ENCODE assay signal across 1 cellular context in genomic region chr2:229921892-229922448, GRCh38.
TF ChIP-seq lines count a peak whose summit lies in the region.

Gene TRIP12 (minus strand): TSS chr2:229922009. CDS start chr2:229880079, 41,930 bp downstream.

TF ChIP-seq in HepG2, 621 proteins besides CTCF, POLR2A, EP300 and RAD21 (continued from another document and continues in another):
- TF ChIP-seq, protein P1, sequence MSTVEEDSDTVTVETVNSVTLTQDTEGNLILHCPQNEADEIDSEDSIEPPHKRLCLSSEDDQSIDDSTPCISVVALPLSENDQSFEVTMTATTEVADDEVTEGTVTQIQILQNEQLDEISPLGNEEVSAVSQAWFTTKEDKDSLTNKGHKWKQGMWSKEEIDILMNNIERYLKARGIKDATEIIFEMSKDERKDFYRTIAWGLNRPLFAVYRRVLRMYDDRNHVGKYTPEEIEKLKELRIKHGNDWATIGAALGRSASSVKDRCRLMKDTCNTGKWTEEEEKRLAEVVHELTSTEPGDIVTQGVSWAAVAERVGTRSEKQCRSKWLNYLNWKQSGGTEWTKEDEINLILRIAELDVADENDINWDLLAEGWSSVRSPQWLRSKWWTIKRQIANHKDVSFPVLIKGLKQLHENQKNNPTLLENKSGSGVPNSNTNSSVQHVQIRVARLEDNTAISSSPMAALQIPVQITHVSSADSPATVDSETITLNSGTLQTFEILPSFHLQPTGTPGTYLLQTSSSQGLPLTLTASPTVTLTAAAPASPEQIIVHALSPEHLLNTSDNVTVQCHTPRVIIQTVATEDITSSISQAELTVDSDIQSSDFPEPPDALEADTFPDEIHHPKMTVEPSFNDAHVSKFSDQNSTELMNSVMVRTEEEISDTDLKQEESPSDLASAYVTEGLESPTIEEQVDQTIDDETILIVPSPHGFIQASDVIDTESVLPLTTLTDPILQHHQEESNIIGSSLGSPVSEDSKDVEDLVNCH (CRISPR knock-in tag; IDR thresholded peaks at IDR 0.05) = no peak
- no peak for TF ChIP-seq RNF2 (conservative IDR thresholded peaks at IDR 0.05; ENCODE audit: low read depth)
- no peak for TF ChIP-seq GZF1 (CRISPR knock-in tag; IDR thresholded peaks at IDR 0.05)
- TF ChIP-seq ZNF615 (CRISPR knock-in tag; IDR thresholded peaks at IDR 0.05; ENCODE audit: borderline replicate concordance) = 0 out of 2 replicates have a peak, but pooled peaks have one; percentile 48
- TF ChIP-seq TARDBP (CRISPR knock-in tag; IDR thresholded peaks at IDR 0.05) = no peak
- TF ChIP-seq DNMT1 (CRISPR knock-in tag; IDR thresholded peaks at IDR 0.05) = peak; percentile 88; the same call in 1 of the 2 replicates
- TF ChIP-seq, protein P2, sequence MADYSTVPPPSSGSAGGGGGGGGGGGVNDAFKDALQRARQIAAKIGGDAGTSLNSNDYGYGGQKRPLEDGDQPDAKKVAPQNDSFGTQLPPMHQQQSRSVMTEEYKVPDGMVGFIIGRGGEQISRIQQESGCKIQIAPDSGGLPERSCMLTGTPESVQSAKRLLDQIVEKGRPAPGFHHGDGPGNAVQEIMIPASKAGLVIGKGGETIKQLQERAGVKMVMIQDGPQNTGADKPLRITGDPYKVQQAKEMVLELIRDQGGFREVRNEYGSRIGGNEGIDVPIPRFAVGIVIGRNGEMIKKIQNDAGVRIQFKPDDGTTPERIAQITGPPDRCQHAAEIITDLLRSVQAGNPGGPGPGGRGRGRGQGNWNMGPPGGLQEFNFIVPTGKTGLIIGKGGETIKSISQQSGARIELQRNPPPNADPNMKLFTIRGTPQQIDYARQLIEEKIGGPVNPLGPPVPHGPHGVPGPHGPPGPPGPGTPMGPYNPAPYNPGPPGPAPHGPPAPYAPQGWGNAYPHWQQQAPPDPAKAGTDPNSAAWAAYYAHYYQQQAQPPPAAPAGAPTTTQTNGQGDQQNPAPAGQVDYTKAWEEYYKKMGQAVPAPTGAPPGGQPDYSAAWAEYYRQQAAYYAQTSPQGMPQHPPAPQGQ (CRISPR knock-in tag; IDR thresholded peaks at IDR 0.05; ENCODE audit: borderline replicate concordance) = no peak
- TF ChIP-seq TEAD2 (CRISPR knock-in tag; IDR thresholded peaks at IDR 0.05) = no peak
- peak; percentile 19; the same call in 1 of the 2 replicates for TF ChIP-seq ERF (CRISPR knock-in tag; IDR thresholded peaks at IDR 0.05)
- no peak; the same call in none of the 2 replicates for TF ChIP-seq U2AF2 (IDR thresholded peaks at IDR 0.05; ENCODE audit: low read depth, low read length)
- TF ChIP-seq JDP2 (CRISPR knock-in tag; IDR thresholded peaks at IDR 0.05; ENCODE audit: borderline replicate concordance) = no peak
- TF ChIP-seq ZNF282 (IDR thresholded peaks at IDR 0.05; ENCODE audit: partially characterized antibody) = no peak
- TF ChIP-seq HMGA1 (CRISPR knock-in tag; conservative IDR thresholded peaks at IDR 0.05) = no peak
- peak; percentile 87 for TF ChIP-seq HMG20B (CRISPR knock-in tag; conservative IDR thresholded peaks at IDR 0.05)
- TF ChIP-seq NR2F1 (CRISPR knock-in tag; IDR thresholded peaks at IDR 0.05) = peak; percentile 95 to 100
- TF ChIP-seq ATF7-NPFF (CRISPR knock-in tag; IDR thresholded peaks at IDR 0.05; ENCODE audit: low read depth) = peak; percentile 49
- TF ChIP-seq ZNF567 (CRISPR knock-in tag; IDR thresholded peaks at IDR 0.05; ENCODE audit: borderline replicate concordance) = no peak
- TF ChIP-seq ZNF235 (CRISPR knock-in tag; IDR thresholded peaks at IDR 0.05; ENCODE audit: borderline replicate concordance) = peak; percentile 45
- TF ChIP-seq ZNF30 (CRISPR knock-in tag; IDR thresholded peaks at IDR 0.05) = no peak; the same call in 1 of the 2 replicates
- no peak for TF ChIP-seq ARNT2 (CRISPR knock-in tag; IDR thresholded peaks at IDR 0.05; ENCODE audit: low read depth)
- TF ChIP-seq IKZF1 (IDR thresholded peaks at IDR 0.05) = no peak
- TF ChIP-seq FOXP1 (IDR thresholded peaks at IDR 0.05) = no peak
- TF ChIP-seq FOXP1 (CRISPR knock-in tag; IDR thresholded peaks at IDR 0.05) = peak; percentile 40; the same call in 1 of the 2 replicates
- no peak for TF ChIP-seq ZNF557 (CRISPR knock-in tag; IDR thresholded peaks at IDR 0.05)
- TF ChIP-seq PCBP1 (IDR thresholded peaks at IDR 0.05; ENCODE audit: borderline replicate concordance, low read depth, low read length) = peak; percentile 100
- TF ChIP-seq XRCC5 (optimal IDR thresholded peaks at IDR 0.05; ENCODE audit: low read length) = peak; percentile 93
- TF ChIP-seq SNAPC2 (CRISPR knock-in tag; IDR thresholded peaks at IDR 0.05) = peak; percentile 74; the same call in 1 of the 2 replicates
- TF ChIP-seq ZBTB2 (CRISPR knock-in tag; IDR thresholded peaks at IDR 0.05; ENCODE audit: low read depth) = peak; percentile 99
- TF ChIP-seq NCOA1 (CRISPR knock-in tag; IDR thresholded peaks at IDR 0.05) = no peak; the same call in none of the 2 replicates
- peak; percentile 55; the same call in 1 of the 2 replicates for TF ChIP-seq DMAP1 (CRISPR knock-in tag; IDR thresholded peaks at IDR 0.05)
- TF ChIP-seq ZNF816 (CRISPR knock-in tag; IDR thresholded peaks at IDR 0.05; ENCODE audit: borderline replicate concordance) = no peak; the same call in 1 of the 2 replicates
- TF ChIP-seq, protein P3, sequence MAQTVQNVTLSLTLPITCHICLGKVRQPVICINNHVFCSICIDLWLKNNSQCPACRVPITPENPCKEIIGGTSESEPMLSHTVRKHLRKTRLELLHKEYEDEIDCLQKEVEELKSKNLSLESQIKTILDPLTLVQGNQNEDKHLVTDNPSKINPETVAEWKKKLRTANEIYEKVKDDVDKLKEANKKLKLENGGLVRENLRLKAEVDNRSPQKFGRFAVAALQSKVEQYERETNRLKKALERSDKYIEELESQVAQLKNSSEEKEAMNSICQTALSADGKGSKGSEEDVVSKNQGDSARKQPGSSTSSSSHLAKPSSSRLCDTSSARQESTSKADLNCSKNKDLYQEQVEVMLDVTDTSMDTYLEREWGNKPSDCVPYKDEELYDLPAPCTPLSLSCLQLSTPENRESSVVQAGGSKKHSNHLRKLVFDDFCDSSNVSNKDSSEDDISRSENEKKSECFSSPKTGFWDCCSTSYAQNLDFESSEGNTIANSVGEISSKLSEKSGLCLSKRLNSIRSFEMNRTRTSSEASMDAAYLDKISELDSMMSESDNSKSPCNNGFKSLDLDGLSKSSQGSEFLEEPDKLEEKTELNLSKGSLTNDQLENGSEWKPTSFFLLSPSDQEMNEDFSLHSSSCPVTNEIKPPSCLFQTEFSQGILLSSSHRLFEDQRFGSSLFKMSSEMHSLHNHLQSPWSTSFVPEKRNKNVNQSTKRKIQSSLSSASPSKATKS (CRISPR knock-in tag; IDR thresholded peaks at IDR 0.05) = no peak
- TF ChIP-seq, protein P4, sequence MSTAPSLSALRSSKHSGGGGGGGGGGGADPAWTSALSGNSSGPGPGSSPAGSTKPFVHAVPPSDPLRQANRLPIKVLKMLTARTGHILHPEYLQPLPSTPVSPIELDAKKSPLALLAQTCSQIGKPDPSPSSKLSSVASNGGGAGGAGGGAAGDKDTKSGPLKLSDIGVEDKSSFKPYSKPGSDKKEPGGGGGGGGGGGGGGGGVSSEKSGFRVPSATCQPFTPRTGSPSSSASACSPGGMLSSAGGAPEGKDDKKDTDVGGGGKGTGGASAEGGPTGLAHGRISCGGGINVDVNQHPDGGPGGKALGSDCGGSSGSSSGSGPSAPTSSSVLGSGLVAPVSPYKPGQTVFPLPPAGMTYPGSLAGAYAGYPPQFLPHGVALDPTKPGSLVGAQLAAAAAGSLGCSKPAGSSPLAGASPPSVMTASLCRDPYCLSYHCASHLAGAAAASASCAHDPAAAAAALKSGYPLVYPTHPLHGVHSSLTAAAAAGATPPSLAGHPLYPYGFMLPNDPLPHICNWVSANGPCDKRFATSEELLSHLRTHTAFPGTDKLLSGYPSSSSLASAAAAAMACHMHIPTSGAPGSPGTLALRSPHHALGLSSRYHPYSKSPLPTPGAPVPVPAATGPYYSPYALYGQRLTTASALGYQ (CRISPR knock-in tag; IDR thresholded peaks at IDR 0.05) = 0 out of 2 replicates have a peak, but pooled peaks have one; percentile 31
- no peak for TF ChIP-seq ZNF496 (CRISPR knock-in tag; IDR thresholded peaks at IDR 0.05; ENCODE audit: insufficient replicate concordance)
- TF ChIP-seq, protein P5, sequence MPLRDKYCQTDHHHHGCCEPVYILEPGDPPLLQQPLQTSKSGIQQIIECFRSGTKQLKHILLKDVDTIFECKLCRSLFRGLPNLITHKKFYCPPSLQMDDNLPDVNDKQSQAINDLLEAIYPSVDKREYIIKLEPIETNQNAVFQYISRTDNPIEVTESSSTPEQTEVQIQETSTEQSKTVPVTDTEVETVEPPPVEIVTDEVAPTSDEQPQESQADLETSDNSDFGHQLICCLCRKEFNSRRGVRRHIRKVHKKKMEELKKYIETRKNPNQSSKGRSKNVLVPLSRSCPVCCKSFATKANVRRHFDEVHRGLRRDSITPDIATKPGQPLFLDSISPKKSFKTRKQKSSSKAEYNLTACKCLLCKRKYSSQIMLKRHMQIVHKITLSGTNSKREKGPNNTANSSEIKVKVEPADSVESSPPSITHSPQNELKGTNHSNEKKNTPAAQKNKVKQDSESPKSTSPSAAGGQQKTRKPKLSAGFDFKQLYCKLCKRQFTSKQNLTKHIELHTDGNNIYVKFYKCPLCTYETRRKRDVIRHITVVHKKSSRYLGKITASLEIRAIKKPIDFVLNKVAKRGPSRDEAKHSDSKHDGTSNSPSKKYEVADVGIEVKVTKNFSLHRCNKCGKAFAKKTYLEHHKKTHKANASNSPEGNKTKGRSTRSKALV (CRISPR knock-in tag; IDR thresholded peaks at IDR 0.05) = no peak
- no peak for TF ChIP-seq ZNF644 (CRISPR knock-in tag; IDR thresholded peaks at IDR 0.05; ENCODE audit: low read depth)
- TF ChIP-seq, protein P6, sequence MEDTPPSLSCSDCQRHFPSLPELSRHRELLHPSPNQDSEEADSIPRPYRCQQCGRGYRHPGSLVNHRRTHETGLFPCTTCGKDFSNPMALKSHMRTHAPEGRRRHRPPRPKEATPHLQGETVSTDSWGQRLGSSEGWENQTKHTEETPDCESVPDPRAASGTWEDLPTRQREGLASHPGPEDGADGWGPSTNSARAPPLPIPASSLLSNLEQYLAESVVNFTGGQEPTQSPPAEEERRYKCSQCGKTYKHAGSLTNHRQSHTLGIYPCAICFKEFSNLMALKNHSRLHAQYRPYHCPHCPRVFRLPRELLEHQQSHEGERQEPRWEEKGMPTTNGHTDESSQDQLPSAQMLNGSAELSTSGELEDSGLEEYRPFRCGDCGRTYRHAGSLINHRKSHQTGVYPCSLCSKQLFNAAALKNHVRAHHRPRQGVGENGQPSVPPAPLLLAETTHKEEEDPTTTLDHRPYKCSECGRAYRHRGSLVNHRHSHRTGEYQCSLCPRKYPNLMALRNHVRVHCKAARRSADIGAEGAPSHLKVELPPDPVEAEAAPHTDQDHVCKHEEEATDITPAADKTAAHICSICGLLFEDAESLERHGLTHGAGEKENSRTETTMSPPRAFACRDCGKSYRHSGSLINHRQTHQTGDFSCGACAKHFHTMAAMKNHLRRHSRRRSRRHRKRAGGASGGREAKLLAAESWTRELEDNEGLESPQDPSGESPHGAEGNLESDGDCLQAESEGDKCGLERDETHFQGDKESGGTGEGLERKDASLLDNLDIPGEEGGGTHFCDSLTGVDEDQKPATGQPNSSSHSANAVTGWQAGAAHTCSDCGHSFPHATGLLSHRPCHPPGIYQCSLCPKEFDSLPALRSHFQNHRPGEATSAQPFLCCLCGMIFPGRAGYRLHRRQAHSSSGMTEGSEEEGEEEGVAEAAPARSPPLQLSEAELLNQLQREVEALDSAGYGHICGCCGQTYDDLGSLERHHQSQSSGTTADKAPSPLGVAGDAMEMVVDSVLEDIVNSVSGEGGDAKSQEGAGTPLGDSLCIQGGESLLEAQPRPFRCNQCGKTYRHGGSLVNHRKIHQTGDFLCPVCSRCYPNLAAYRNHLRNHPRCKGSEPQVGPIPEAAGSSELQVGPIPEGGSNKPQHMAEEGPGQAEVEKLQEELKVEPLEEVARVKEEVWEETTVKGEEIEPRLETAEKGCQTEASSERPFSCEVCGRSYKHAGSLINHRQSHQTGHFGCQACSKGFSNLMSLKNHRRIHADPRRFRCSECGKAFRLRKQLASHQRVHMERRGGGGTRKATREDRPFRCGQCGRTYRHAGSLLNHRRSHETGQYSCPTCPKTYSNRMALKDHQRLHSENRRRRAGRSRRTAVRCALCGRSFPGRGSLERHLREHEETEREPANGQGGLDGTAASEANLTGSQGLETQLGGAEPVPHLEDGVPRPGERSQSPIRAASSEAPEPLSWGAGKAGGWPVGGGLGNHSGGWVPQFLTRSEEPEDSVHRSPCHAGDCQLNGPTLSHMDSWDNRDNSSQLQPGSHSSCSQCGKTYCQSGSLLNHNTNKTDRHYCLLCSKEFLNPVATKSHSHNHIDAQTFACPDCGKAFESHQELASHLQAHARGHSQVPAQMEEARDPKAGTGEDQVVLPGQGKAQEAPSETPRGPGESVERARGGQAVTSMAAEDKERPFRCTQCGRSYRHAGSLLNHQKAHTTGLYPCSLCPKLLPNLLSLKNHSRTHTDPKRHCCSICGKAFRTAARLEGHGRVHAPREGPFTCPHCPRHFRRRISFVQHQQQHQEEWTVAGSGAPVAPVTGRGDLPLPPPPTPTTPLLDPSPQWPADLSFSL (CRISPR knock-in tag; IDR thresholded peaks at IDR 0.05) = no peak
- TF ChIP-seq SETDB1 (CRISPR knock-in tag; IDR thresholded peaks at IDR 0.05; ENCODE audit: borderline replicate concordance) = no peak
- TF ChIP-seq, protein P7, sequence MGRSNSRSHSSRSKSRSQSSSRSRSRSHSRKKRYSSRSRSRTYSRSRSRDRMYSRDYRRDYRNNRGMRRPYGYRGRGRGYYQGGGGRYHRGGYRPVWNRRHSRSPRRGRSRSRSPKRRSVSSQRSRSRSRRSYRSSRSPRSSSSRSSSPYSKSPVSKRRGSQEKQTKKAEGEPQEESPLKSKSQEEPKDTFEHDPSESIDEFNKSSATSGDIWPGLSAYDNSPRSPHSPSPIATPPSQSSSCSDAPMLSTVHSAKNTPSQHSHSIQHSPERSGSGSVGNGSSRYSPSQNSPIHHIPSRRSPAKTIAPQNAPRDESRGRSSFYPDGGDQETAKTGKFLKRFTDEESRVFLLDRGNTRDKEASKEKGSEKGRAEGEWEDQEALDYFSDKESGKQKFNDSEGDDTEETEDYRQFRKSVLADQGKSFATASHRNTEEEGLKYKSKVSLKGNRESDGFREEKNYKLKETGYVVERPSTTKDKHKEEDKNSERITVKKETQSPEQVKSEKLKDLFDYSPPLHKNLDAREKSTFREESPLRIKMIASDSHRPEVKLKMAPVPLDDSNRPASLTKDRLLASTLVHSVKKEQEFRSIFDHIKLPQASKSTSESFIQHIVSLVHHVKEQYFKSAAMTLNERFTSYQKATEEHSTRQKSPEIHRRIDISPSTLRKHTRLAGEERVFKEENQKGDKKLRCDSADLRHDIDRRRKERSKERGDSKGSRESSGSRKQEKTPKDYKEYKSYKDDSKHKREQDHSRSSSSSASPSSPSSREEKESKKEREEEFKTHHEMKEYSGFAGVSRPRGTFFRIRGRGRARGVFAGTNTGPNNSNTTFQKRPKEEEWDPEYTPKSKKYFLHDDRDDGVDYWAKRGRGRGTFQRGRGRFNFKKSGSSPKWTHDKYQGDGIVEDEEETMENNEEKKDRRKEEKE (IDR thresholded peaks at IDR 0.05) = no peak
- TF ChIP-seq THAP11 (CRISPR knock-in tag; IDR thresholded peaks at IDR 0.05) = peak; percentile 82
